In the genomic region with DNA sequence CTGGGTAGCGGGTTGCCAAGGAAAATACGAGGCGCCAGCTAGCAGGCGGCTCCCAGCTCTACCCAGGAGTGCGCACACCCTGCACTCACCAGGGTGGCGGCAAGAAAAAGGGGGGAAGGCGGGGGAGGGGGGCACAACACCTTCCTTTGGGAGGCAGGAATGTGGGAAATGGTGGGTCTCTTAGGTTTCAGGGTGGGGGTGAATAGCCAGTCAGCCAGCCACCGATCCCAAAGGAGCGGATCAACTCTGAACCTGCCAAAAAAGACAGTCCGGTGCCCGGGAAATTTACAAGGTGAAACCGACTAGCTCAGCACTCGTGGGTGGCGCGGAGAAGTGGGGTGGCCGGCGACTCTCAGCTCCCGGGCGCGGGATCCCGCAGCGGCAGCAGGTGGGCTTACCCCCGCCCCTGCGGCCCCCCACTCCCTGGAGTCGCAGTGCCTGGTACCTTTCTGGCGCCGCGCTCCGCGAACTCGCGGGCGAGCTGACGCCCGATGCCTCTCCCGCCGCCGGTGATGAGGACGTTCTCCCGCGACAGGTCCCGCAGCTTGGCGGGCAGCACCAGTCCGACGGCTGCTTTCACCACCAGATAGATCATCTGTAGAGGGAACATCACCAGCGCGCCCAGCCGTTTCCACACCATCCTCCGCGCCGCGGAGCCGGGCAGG, we compare ENCODE assay signal across 8 cellular contexts. TPM values are rescaled to one million over a fixed set of nuclear protein-coding genes. Genes with fewer than 3 reads are reported as not detected.
DNase-seq lines count a peak whose midpoint lies in the region; ATAC-seq, FAIRE-seq and TF ChIP-seq lines count a peak whose summit lies in the region.

No MANE protein-coding gene starts in this region.

- no peaks in the 10 kb centered on the region for H3K36me3 ChIP-seq in skeletal muscle satellite cell (ENCODE audit: insufficient read depth, low read length)

- intact Hi-C loops in right cardiac atrium (cut with DNase I) = loop anchor here in 3 of 4 donors (5.0 to 10.0 kb wide), 5 partner anchors 60 to 210 kb away; no protein-coding TSS in a partner anchor

- DNase-seq in NB4 (ENCODE audit: low read depth) (peak; percentile 45), right cardiac atrium (peak in 2 of 3 donors; percentile 84), HuH-7 (ENCODE audit: low spot score) (no peak), frontal cortex (ENCODE audit: low spot score in 2 of 2) (no peak), Ammon's horn (ENCODE audit: low spot score) (no peak)

- peak overlapping the region; percentile 91 for H3K4me2 ChIP-seq in skeletal muscle satellite cell (ENCODE audit: low read length)

- WGBS in right cardiac atrium = 3% methylated on average over 53 of the region's 53 CpGs

- no peak for FAIRE-seq in frontal cortex (lab: Jason Lieb, UNC)

- H3K4me3 ChIP-seq in NB4 (ENCODE audit: low read depth, low read length) (peak overlapping the region; percentile 51), right cardiac atrium (ENCODE audit: low read length) (peak overlapping the region; percentile 78), skeletal muscle satellite cell (ENCODE audit: low read length) (peak overlapping the region; percentile 70)

- peak; percentile 7 to 20 for ATAC-seq in right cardiac atrium

- H3K27ac ChIP-seq in C4-2B (peak overlapping the region; percentile 79), right cardiac atrium (ENCODE audit: low read length) (peak overlapping the region; percentile 98)

- no peaks in the 10 kb centered on the region for H3K9me3 Mint-ChIP-seq in activated naive CD8-positive, alpha-beta T cell (ENCODE audit: low read depth)

- H3K27me3 ChIP-seq in right cardiac atrium (ENCODE audit: control insufficient read depth, insufficient read depth) (no peaks in the 10 kb centered on the region), skeletal muscle satellite cell (ENCODE audit: control insufficient read depth, insufficient read depth, low read length) (peaks cover 40% of the 10 kb centered on the region)

- peaks cover 9% of the 10 kb centered on the region for H3K4me1 ChIP-seq in right cardiac atrium (ENCODE audit: control insufficient read depth, insufficient read depth, low read length)
- H3K4me1 ChIP-seq in skeletal muscle satellite cell (ENCODE audit: control insufficient read depth, insufficient read depth, low read length) = peaks cover 51% of the 10 kb centered on the region

- peaks cover 6% of the 10 kb centered on the region for H3K36me3 Mint-ChIP-seq in activated naive CD8-positive, alpha-beta T cell

- no peaks in the 10 kb centered on the region for H3K9me3 ChIP-seq in right cardiac atrium (ENCODE audit: control insufficient read depth, low read length)
- no peaks in the 10 kb centered on the region for H3K9me3 ChIP-seq in skeletal muscle satellite cell (replicated peaks; ENCODE audit: low read length)

- no peaks in the 10 kb centered on the region for H3K27me3 Mint-ChIP-seq in activated naive CD8-positive, alpha-beta T cell

- peaks cover 62% of the 10 kb centered on the region for H3K4me1 Mint-ChIP-seq in activated naive CD8-positive, alpha-beta T cell (ENCODE audit: low read depth)

- TF ChIP-seq CTCF in C4-2B (conservative IDR thresholded peaks at IDR 0.05) = no peak
- TF ChIP-seq CTCF in NB4 (IDR thresholded peaks at IDR 0.05; ENCODE audit: low read depth, low read length) = no peak

- H3K27ac Mint-ChIP-seq in activated naive CD8-positive, alpha-beta T cell = peak overlapping the region; percentile 93

- no peak for TF ChIP-seq POLR2A in NB4 (IDR thresholded peaks at IDR 0.05; ENCODE audit: extremely low read depth, insufficient read length)

- peak overlapping the region; percentile 59 for H3K9ac ChIP-seq in skeletal muscle satellite cell (ENCODE audit: low read depth, low read length)

- H3K4me3 Mint-ChIP-seq in activated naive CD8-positive, alpha-beta T cell = peak overlapping the region; percentile 99

RNA-seq across cellular contexts. Expression of a gene that starts 1.2 kb away (rescaled TPM):
- total RNA-seq in right cardiac atrium (10 to 100 TPM; 83.0 to 97.0 (median 83.5) TPM), frontal cortex (13.0 TPM)
- polyA plus RNA-seq in right cardiac atrium = 53.6 TPM
- total RNA-seq in skeletal muscle satellite cell (2012; rRNA removed) = 19.8 and 19.9 TPM in 2 replicates

RNA-seq across cellular contexts. Expression of a gene that starts 27.0 kb away (rescaled TPM):
- total RNA-seq in right cardiac atrium (not detected), frontal cortex (not detected)
- not detected for polyA plus RNA-seq in right cardiac atrium
- not detected in 2 replicates for total RNA-seq in skeletal muscle satellite cell (2012; rRNA removed)

Comparison
In these comparisons a context has a peak if more than half of its experiments do, and no peak if none do; other contexts are left out.
1. DNase-seq: peak in NB4 (single experiment) and right cardiac atrium (2 of 3); none in HuH-7 (single experiment), frontal cortex (0 of 2) and Ammon's horn (single experiment).
2. Peak in every context shown above with its lines, with median percentiles within 50 percentile points of each other: H3K4me3 ChIP-seq.